Comparison of ENCODE assay signal across 34 cellular contexts in genomic region chr20:14604143-14604542, GRCh38.
"Had no signal": no experiment of that assay in that cellular context is flagged by ENCODE, and none has a peak within 500 bp of the region (broad histone marks: within the 10 kb centered on the region; RNA-seq: fewer than 3 reads in every experiment).

No MANE protein-coding gene starts in this region.

- H3K9me3 ChIP-seq: adrenal gland, colonic mucosa, neutrophil, ovary, psoas muscle, upper lobe of left lung, vagina had no signal

- H3K4me3 ChIP-seq: adrenal gland, cardiac muscle cell, colonic mucosa, ovary, psoas muscle, sigmoid colon, smooth muscle cell, upper lobe of left lung, vagina had no signal

- FAIRE-seq: endometrium, frontal cortex, TTC549 had no signal

- H3K27ac ChIP-seq: adrenal gland, cardiac muscle cell, colonic mucosa, epithelial cell of prostate, neutrophil, ovary, psoas muscle, sigmoid colon, upper lobe of left lung, vagina, VCaP had no signal

- H3K36me3 ChIP-seq: adrenal gland, cardiac muscle cell, colonic mucosa, neutrophil, ovary, sigmoid colon, upper lobe of left lung, vagina had no signal

- H3K27me3 ChIP-seq: adrenal gland, cardiac muscle cell, colonic mucosa, neutrophil, ovary, sigmoid colon, upper lobe of left lung, vagina had no signal

- ATAC-seq: psoas muscle; stimulated activated memory B cell treated with anti-CD40 and anti-IgM and Interleukin-4, amounts not matched to agents 10 μg/mL and 1 μg/mL and 100 μg/mL, for 72 hours; stimulated activated naive CD8-positive, alpha-beta T cell treated with anti-CD3 and anti-CD28 coated beads, Interleukin-15, amount 100 ng/mL, for 72 hours had no signal

- DNase-seq: activated CD4-positive, alpha-beta T cell treated with anti-CD3 and anti-CD28 coated beads for 48 hours; activated CD4-positive, alpha-beta T cell treated with anti-CD3 and anti-CD28 coated beads, Interleukin-2, amount 50 U/mL, for 48 hours; activated CD8-positive, alpha-beta memory T cell treated with anti-CD3 and anti-CD28 coated beads for 24 hours; activated effector memory CD4-positive, alpha-beta T cell treated with anti-CD3 and anti-CD28 coated beads, Interleukin-2, amount 50 U/mL, for 16 hours; activated naive CD4-positive, alpha-beta T cell treated with anti-CD3 and anti-CD28 coated beads for 36 hours; activated naive CD8-positive, alpha-beta T cell treated with anti-CD3 and anti-CD28 coated beads for 36 hours; adrenal gland; aorta; cerebellar nuclear complex; colonic mucosa; effector CD8-positive, alpha-beta T cell; glutamatergic neuron; islet precursor cell; mammary epithelial cell; nephron progenitor cell; ovary; psoas muscle; sigmoid colon; stimulated activated CD4-positive, alpha-beta T cell treated with anti-CD3 and anti-CD28 coated beads, Interleukin-1b, Interleukin-23, amount 100 ng/mL, for 48 hours; stimulated activated CD4-positive, alpha-beta T cell treated with anti-CD3 and anti-CD28 coated beads, Interleukin-4, amount 100 ng/mL, for 4 hours; stimulated activated CD8-positive, alpha-beta memory T cell treated with anti-CD3 and anti-CD28 coated beads, Interleukin-4, amount 100 ng/mL, for 48 hours; stimulated activated naive CD8-positive, alpha-beta T cell treated with anti-CD3 and anti-CD28 coated beads, Interleukin-15, amount 100 ng/mL, for 72 hours; substantia nigra; upper lobe of left lung had no signal

- H3K4me1 ChIP-seq: adrenal gland, colonic mucosa, psoas muscle, sigmoid colon, upper lobe of left lung, vagina had no signal
